In genomic region chr4:134518574-134519217, GRCh38 we compare ENCODE assay signal across 17 cellular contexts.
"Had no signal": no experiment of that assay in that cellular context is flagged by ENCODE, and none has a peak within 500 bp of the region (broad histone marks: within the 10 kb centered on the region; RNA-seq: fewer than 3 reads in every experiment).

No MANE protein-coding gene starts in this region.

- H3K9me3 ChIP-seq: breast epithelium, esophagus squamous epithelium, tibial nerve, vagina had no signal

- DNase-seq: activated CD4-positive, alpha-beta memory T cell treated with anti-CD3 and anti-CD28 coated beads for 36 hours; activated gamma-delta T cell; activated naive CD8-positive, alpha-beta T cell treated with anti-CD3 and anti-CD28 coated beads for 36 hours; activated T-cell treated with anti-CD3 and anti-CD28 coated beads, Interleukin-2, amount 50 U/mL, for 48 hours; esophagus squamous epithelium; foreskin fibroblast; glutamatergic neuron; left cardiac atrium; naive thymus-derived CD8-positive, alpha-beta T cell; nucleus accumbens; right cardiac atrium had no signal

- ATAC-seq: left cardiac atrium; naive thymus-derived CD8-positive, alpha-beta T cell; right cardiac atrium; stimulated activated memory B cell treated with anti-CD40 and anti-IgM and Interleukin-4, amounts not matched to agents 10 μg/mL and 1 μg/mL and 100 μg/mL, for 72 hours had no signal

- H3K36me3 ChIP-seq: breast epithelium, esophagus squamous epithelium, tibial nerve, vagina had no signal

- H3K4me3 ChIP-seq: breast epithelium, esophagus squamous epithelium, lung, smooth muscle cell, tibial nerve, vagina had no signal

- H3K4me1 ChIP-seq: breast epithelium, esophagus squamous epithelium, tibial nerve, vagina had no signal

- H3K27ac ChIP-seq: breast epithelium, esophagus squamous epithelium, tibial nerve, vagina had no signal

- H3K4me2 ChIP-seq: smooth muscle cell had no signal

- H3K27me3 ChIP-seq: breast epithelium, esophagus squamous epithelium, tibial nerve, vagina had no signal
